Comparison of ENCODE assay signal across 8 cellular contexts in genomic region chr2:73176205-73176880, GRCh38. TPM values are rescaled to one million over a fixed set of nuclear protein-coding genes. Genes with fewer than 3 reads are reported as not detected.
A peak's percentile ranks its signal among the peaks of the same experiment; 100 is the strongest.
DNase-seq lines count a peak whose midpoint lies in the region; ATAC-seq, FAIRE-seq and TF ChIP-seq lines count a peak whose summit lies in the region.

No MANE protein-coding gene starts in this region.

- peak overlapping the region; percentile 99 for H3K4me2 ChIP-seq in BLaER1
- H3K4me2 ChIP-seq in K562 (ENCODE audit: insufficient read depth, low read length) = peak overlapping the region; percentile 71; the same call in 1 of the 2 replicates
- H3K4me2 ChIP-seq in HepG2 (ENCODE audit: low read depth, low read length) = peak overlapping the region; percentile 86

- H3K4me1 ChIP-seq in BLaER1 (peaks cover 27% of the 10 kb centered on the region), HUES64 (ENCODE audit: insufficient read depth, low read length) (peaks cover 11% of the 10 kb centered on the region), K562 (replicated peaks in 1 of 2; ENCODE audit: control insufficient read depth in 2 of 2, insufficient read depth in 2 of 2, low read length in 2 of 2) (peaks cover 11 to 29% of the 10 kb centered on the region in 2 experiments; a peak in 4 of 5 replicates), HepG2 (ENCODE audit: insufficient read depth, low read length) (peaks cover 48% of the 10 kb centered on the region), thyroid gland (peaks cover 17 to 27% of the 10 kb centered on the region in 2 donors)

- H3K9me3 ChIP-seq in BLaER1 (no peaks in the 10 kb centered on the region), HUES64 (ENCODE audit: insufficient read depth, low read depth, low read length) (no peaks in the 10 kb centered on the region), K562 (replicated peaks; ENCODE audit: control insufficient read depth, insufficient read depth, low read depth, low read length) (no peaks in the 10 kb centered on the region), HepG2 (ENCODE audit: low read length) (no peaks in the 10 kb centered on the region), thyroid gland (no peaks in the 10 kb centered on the region)

- H3K36me3 ChIP-seq in BLaER1 = no peaks in the 10 kb centered on the region
- H3K36me3 ChIP-seq in HUES64 (ENCODE audit: insufficient read depth, low read length) = no peaks in the 10 kb centered on the region
- H3K36me3 ChIP-seq in K562 (ENCODE audit: control insufficient read depth, insufficient read depth, low read length) = no peaks in the 10 kb centered on the region
- no peaks in the 10 kb centered on the region for H3K36me3 ChIP-seq in HepG2 (replicated peaks in 1 of 2; ENCODE audit: control insufficient read depth in 1 of 2, insufficient read depth in 2 of 2, low read length in 2 of 2)
- no peaks in the 10 kb centered on the region for H3K36me3 ChIP-seq in thyroid gland

- H3K9ac ChIP-seq in BLaER1 = peak overlapping the region; percentile 66
- no peak overlapping the region for H3K9ac ChIP-seq in HUES64 (ENCODE audit: low read depth, low read length)
- H3K9ac ChIP-seq in K562 (ENCODE audit: insufficient read depth in 1 of 2, low read depth in 2 of 2, low read length in 2 of 2) = peak overlapping the region; percentile 35 to 87; a peak in 3 of 4 replicates
- H3K9ac ChIP-seq in HepG2 (ENCODE audit: insufficient read depth, low read depth, low read length) = peak overlapping the region; percentile 9; the same call in 1 of the 2 replicates

- TF ChIP-seq CTCF in K562 (IDR thresholded peaks at IDR 0.05 in 2 of 3, conservative IDR thresholded peaks at IDR 0.05 in 1 of 3; ENCODE audit: insufficient read depth in 2 of 3, low read depth in 1 of 3, low read length in 3 of 3) = no peak
- peak; percentile 32 for TF ChIP-seq CTCF in HepG2 (CRISPR knock-in tag; IDR thresholded peaks at IDR 0.05)
- no peak for TF ChIP-seq CTCF in thyroid gland (IDR thresholded peaks at IDR 0.05)

- intact Hi-C loops in K562 (cut with micrococcal nuclease) = loop anchor here (2.0 to 5.0 kb wide), 4 partner anchors 81 to 404 kb away; no protein-coding TSS in a partner anchor
- intact Hi-C loops in HepG2 (cut with micrococcal nuclease; ENCODE audit: unreplicated experiment) = loop anchor here (5.0 kb wide), 2 partner anchors 86 to 184 kb away; no protein-coding TSS in a partner anchor
- intact Hi-C loops in thyroid gland (cut with DNase I) = loop anchor here (5.0 to 10.0 kb wide), 2 partner anchors 94 to 282 kb away; no protein-coding TSS in a partner anchor

- H4K20me1 ChIP-seq in BLaER1 = no peaks in the 10 kb centered on the region
- H4K20me1 ChIP-seq in K562 (replicated peaks; ENCODE audit: control insufficient read depth, insufficient read depth, low read length) = no peaks in the 10 kb centered on the region
- H4K20me1 ChIP-seq in HepG2 (ENCODE audit: insufficient read depth, low read length) = no peaks in the 10 kb centered on the region

- H3K79me2 ChIP-seq in K562 (ENCODE audit: control insufficient read depth, insufficient read depth, low read length) (no peaks in the 10 kb centered on the region), HepG2 (ENCODE audit: insufficient read depth, low read length) (no peaks in the 10 kb centered on the region)

- TF ChIP-seq RAD21 in K562 (CRISPR knock-in tag; conservative IDR thresholded peaks at IDR 0.05 in 1 of 2, IDR thresholded peaks at IDR 0.05 in 1 of 2) = no peak
- TF ChIP-seq RAD21 in HepG2 (CRISPR knock-in tag; IDR thresholded peaks at IDR 0.05) = no peak

- H3K9me1 ChIP-seq in K562 (ENCODE audit: control insufficient read depth, insufficient read depth, low read length) = no peaks in the 10 kb centered on the region

- H3K27ac ChIP-seq in BLaER1 (peak overlapping the region; percentile 53; the same call in 1 of the 2 replicates), HUES64 (ENCODE audit: low read depth, low read length) (no peak overlapping the region), K562 (ENCODE audit: extremely low read depth, low read depth, low read length) (no peak overlapping the region), HepG2 (ENCODE audit: extremely low read length, insufficient read depth, low read length) (no peak overlapping the region), thyroid gland (peak overlapping the region in 2 of 3 donors; percentile 72 to 76)

- BruUV-seq in K562 (replicated peaks; lab: Mats Ljungman, UMichigan) (no TSS peak), HepG2 (replicated peaks; lab: Mats Ljungman, UMichigan) (no TSS peak)

- no peak for FAIRE-seq in K562 (lab: Jason Lieb, UNC)
- FAIRE-seq in HepG2 (lab: Jason Lieb, UNC) = no peak
- no peak for FAIRE-seq in GM12892 (lab: Jason Lieb, UNC)

- DNase-seq in K562 (ENCODE audit: extremely low read depth in 1 of 4, low spot score in 3 of 4) = peak in 2 of 4 experiments; percentile 29 to 36
- DNase-seq in HepG2 (ENCODE audit: low spot score) = peak; percentile 47
- peak; percentile 41 to 48 for DNase-seq in thyroid gland
- DNase-seq in GM12892 (ENCODE audit: insufficient read length) = no peak
- DNase-seq in NCI-H446 treated with DMSO at 0.1 percent for 48 hours (lab: John Stamatoyannopoulos, UW) = no peak

- H3K27me3 ChIP-seq in BLaER1 = peaks cover 37% of the 10 kb centered on the region
- peaks cover 80% of the 10 kb centered on the region for H3K27me3 ChIP-seq in HUES64 (ENCODE audit: insufficient read depth, low read length)
- peaks cover 3 to 35% of the 10 kb centered on the region in 2 experiments; a peak in 3 of 5 replicates for H3K27me3 ChIP-seq in K562 (ENCODE audit: control insufficient read depth in 2 of 2, insufficient read depth in 2 of 2, low read length in 2 of 2)
- H3K27me3 ChIP-seq in HepG2 (ENCODE audit: control insufficient read depth in 1 of 2, insufficient read depth in 2 of 2, low read length in 2 of 2) = peaks cover 8 to 61% of the 10 kb centered on the region in 2 experiments
- H3K27me3 ChIP-seq in thyroid gland = no peaks in the 10 kb centered on the region

- no peak for ATAC-seq in K562
- ATAC-seq in HepG2 = peak; percentile 50
- ATAC-seq in GM21360 (IDR thresholded peaks at IDR 0.05; ENCODE audit: unreplicated experiment) = no peak

- CTCF ChIA-PET in K562 (lab: Yijun Ruan, JAX; ENCODE audit: low intra/inter-chr PET ratio) = interaction anchor here (0.6 to 4.1 kb wide), 8 partner anchors 32 to 408 kb away, joined by 3 to 56 read pairs (median 6); no protein-coding TSS in a partner anchor
- CTCF ChIA-PET in HepG2 (lab: Yijun Ruan, JAX; ENCODE audit: low intra/inter-chr PET ratio, low total read pairs) = interaction anchor here (0.7 to 4.0 kb wide), 9 partner anchors 13 to 289 kb away, joined by 3 to 74 read pairs (median 8); partner anchors contain the start of genes SMYD5 and SPR

- POLR2A ChIA-PET in K562 (lab: Yijun Ruan, JAX) = no interaction called here
- POLR2A ChIA-PET in HepG2 (lab: Yijun Ruan, JAX) = interaction anchor here (1.0 to 2.6 kb wide), 9 partner anchors 11 to 283 kb away, joined by 5 to 43 read pairs (median 7); partner anchors contain the start of genes CCT7, PRADC1, SFXN5 and SMYD5

- TF ChIP-seq POLR2A in K562 (conservative IDR thresholded peaks at IDR 0.05) (no peak), HepG2 (IDR thresholded peaks at IDR 0.05; ENCODE audit: insufficient read depth in 1 of 2, low read depth in 2 of 2, low read length in 2 of 2) (no peak), thyroid gland (IDR thresholded peaks at IDR 0.05) (no peak), GM12892 (IDR thresholded peaks at IDR 0.05; ENCODE audit: low read depth, low read length) (no peak)

- 2% methylated on average over 31 of the region's 31 CpGs for WGBS in HUES64
- WGBS in K562 (ENCODE audit: insufficient coverage, low coverage, missing lambda C conversion rate) = 46% methylated on average over 27 of the region's 31 CpGs
- WGBS in HepG2 (ENCODE audit: low lambda C conversion rate) = 11% methylated on average over 26 of the region's 31 CpGs
- WGBS in thyroid gland, 2 donors = 7 to 11% methylated on average over 13 to 20 of the region's 31 CpGs

- peak overlapping the region; percentile 86 for H2AFZ ChIP-seq in K562 (ENCODE audit: low read depth, low read length)
- H2AFZ ChIP-seq in HepG2 (ENCODE audit: low read length) = no peak overlapping the region

- TF ChIP-seq EP300 in K562 (IDR thresholded peaks at IDR 0.05; ENCODE audit: low read length) (no peak), HepG2 (IDR thresholded peaks at IDR 0.05; ENCODE audit: low read depth in 2 of 2, low read length in 2 of 2) (no peak), HepG2 (CRISPR knock-in tag; IDR thresholded peaks at IDR 0.05; ENCODE audit: borderline replicate concordance) (no peak)

- in situ Hi-C loops in K562 (cut with MboI) = no loop called here
- in situ Hi-C loops in HepG2 (cut with HindIII; ENCODE audit: extremely low pct_ligation_motif_present, low pct_unique_long_range_greater_than_20kb) = loop anchor here (5.0 kb wide), 2 partner anchors 36 to 284 kb away; partner anchors contain the start of gene SMYD5

- H3K4me3 ChIP-seq in BLaER1 = peak overlapping the region; percentile 70
- peak overlapping the region; percentile 57 for H3K4me3 ChIP-seq in HUES64 (ENCODE audit: low read length)
- H3K4me3 ChIP-seq in K562 = no peak overlapping the region
- H3K4me3 ChIP-seq in HepG2 (replicated peaks in 1 of 3; ENCODE audit: insufficient read depth in 1 of 3, low read depth in 2 of 3, low read length in 3 of 3) = peak overlapping the region; percentile 57 to 77 (median 59)
- peak overlapping the region in 2 of 3 donors; percentile 11 to 48 for H3K4me3 ChIP-seq in thyroid gland (replicated peaks in 1 of 3)

RNA-seq across cellular contexts. Expression of gene NOTO, which starts 26.0 kb away (rescaled TPM):
- 0.05 TPM for polyA plus RNA-seq in HUES64 (2013, experiment 1 of 2)
- polyA plus RNA-seq in HUES64 (2013, experiment 2 of 2) = 0.19 TPM
- not detected in 2 replicates for total RNA-seq in K562 (2011; cell fraction: chromatin; rRNA removed; ENCODE audit: low replicate concordance)
- total RNA-seq in K562 (2011; cell fraction: nucleolus; rRNA removed) = not detected in 2 replicates
- not detected in 2 replicates for total RNA-seq in K562 (2011; cell fraction: nucleoplasm; rRNA removed)
- not detected in 2 replicates for total RNA-seq in K562 (2014; rRNA removed)
- not detected in 2 replicates for total RNA-seq in K562 (2014; rRNA removed; fragmentation: Illumina TruSeq; extraction: Trizol)
- not detected in 2 replicates for total RNA-seq in K562 (2015; rRNA removed; fragmentation: Illumina TruSeq; extraction: Trizol)
- not detected in 2 replicates for total RNA-seq in K562 (2021)
- polyA plus RNA-seq in K562 (2011; rRNA removed) = not detected in 2 replicates
- polyA plus RNA-seq in K562 (2011; cell fraction: cytosol; rRNA removed) = not detected in 2 replicates
- not detected in 2 replicates for polyA plus RNA-seq in K562 (2011; cell fraction: nucleus; rRNA removed)
- polyA plus RNA-seq in K562 (2012) = not detected in 2 replicates
- not detected in 2 replicates for polyA plus RNA-seq in K562 (2014; fragmentation: Illumina TruSeq; extraction: Trizol)
- polyA plus RNA-seq in K562 (2014; fragmentation: Nextera tagmentation; extraction: Ambion mirVana) = not detected
- not detected in 2 replicates for polyA plus RNA-seq in K562 (2014; rRNA removed)
- polyA minus RNA-seq in K562 (2011; rRNA and poly(A)+ RNA removed) = not detected in 2 replicates
- not detected in 2 replicates for polyA minus RNA-seq in K562 (2011; cell fraction: cytosol; rRNA and poly(A)+ RNA removed)
- not detected in 2 replicates for polyA minus RNA-seq in K562 (2011; cell fraction: nucleus; rRNA and poly(A)+ RNA removed)
- total RNA-seq in HepG2 (2016; rRNA removed; fragmentation: Illumina TruSeq; extraction: Trizol) = not detected in 2 replicates
- total RNA-seq in HepG2 (2016; cell fraction: cytosol; rRNA removed; fragmentation: Illumina TruSeq; extraction: Trizol; ENCODE audit: low read depth) = not detected in 2 replicates
- not detected in 2 replicates for total RNA-seq in HepG2 (2016; cell fraction: insoluble cytoplasmic fraction; rRNA removed; fragmentation: Illumina TruSeq; extraction: Trizol)
- not detected in 2 replicates for total RNA-seq in HepG2 (2016; cell fraction: membrane; rRNA removed; fragmentation: Illumina TruSeq; extraction: Trizol)
- total RNA-seq in HepG2 (2016; cell fraction: nucleus; rRNA removed; fragmentation: Illumina TruSeq; extraction: Trizol) = not detected in 2 replicates
- not detected in 2 replicates for polyA plus RNA-seq in HepG2 (2011; rRNA removed)
- polyA plus RNA-seq in HepG2 (2011; cell fraction: cytosol; rRNA removed) = not detected in 2 replicates
- polyA plus RNA-seq in HepG2 (2011; cell fraction: nucleus; rRNA removed) = not detected in 2 replicates
- polyA plus RNA-seq in HepG2 (2012) = not detected in 2 replicates
- polyA plus RNA-seq in HepG2 (2016; cell fraction: cytosol; fragmentation: Illumina TruSeq; extraction: Trizol; ENCODE audit: low read depth) = not detected in 2 replicates
- polyA plus RNA-seq in HepG2 (2016; cell fraction: insoluble cytoplasmic fraction; fragmentation: Illumina TruSeq; extraction: Trizol; ENCODE audit: low read depth) = not detected in 2 replicates
- not detected in 2 replicates for polyA plus RNA-seq in HepG2 (2016; cell fraction: membrane; fragmentation: Illumina TruSeq; extraction: Trizol; ENCODE audit: low read depth)
- not detected in 2 replicates for polyA plus RNA-seq in HepG2 (2016; cell fraction: nucleus; fragmentation: Illumina TruSeq; extraction: Trizol; ENCODE audit: insufficient read depth, low read depth)
- not detected in 2 replicates for polyA minus RNA-seq in HepG2 (2011; rRNA and poly(A)+ RNA removed; ENCODE audit: low replicate concordance)
- polyA minus RNA-seq in HepG2 (2011; cell fraction: cytosol; rRNA and poly(A)+ RNA removed) = not detected in 2 replicates
- not detected in 2 replicates for polyA minus RNA-seq in HepG2 (2011; cell fraction: nucleus; rRNA and poly(A)+ RNA removed)
- not detected for total RNA-seq in thyroid gland
- polyA plus RNA-seq in GM12892 (2012; ENCODE audit: missing spikeins) = not detected

RNA-seq across cellular contexts. Expression of gene SMYD5, which starts 37.7 kb away (rescaled TPM):
- polyA plus RNA-seq in HUES64 (2013, experiment 1 of 2) = 38.5 TPM
- polyA plus RNA-seq in HUES64 (2013, experiment 2 of 2) = 32.6 TPM
- 42.1 and 110 TPM in 2 replicates for total RNA-seq in K562 (2011; cell fraction: chromatin; rRNA removed; ENCODE audit: low replicate concordance)
- total RNA-seq in K562 (2011; cell fraction: nucleolus; rRNA removed) = 65.9 and 71.5 TPM in 2 replicates
- 61.0 and 61.4 TPM in 2 replicates for total RNA-seq in K562 (2011; cell fraction: nucleoplasm; rRNA removed)
- 32.0 and 39.5 TPM in 2 replicates for total RNA-seq in K562 (2014; rRNA removed)
- 27.8 and 30.7 TPM in 2 replicates for total RNA-seq in K562 (2014; rRNA removed; fragmentation: Illumina TruSeq; extraction: Trizol)
- 34.7 and 37.2 TPM in 2 replicates for total RNA-seq in K562 (2015; rRNA removed; fragmentation: Illumina TruSeq; extraction: Trizol)
- total RNA-seq in K562 (2021) = 43.4 and 44.4 TPM in 2 replicates
- 32.8 and 46.7 TPM in 2 replicates for polyA plus RNA-seq in K562 (2011; rRNA removed)
- 31.4 and 48.2 TPM in 2 replicates for polyA plus RNA-seq in K562 (2011; cell fraction: cytosol; rRNA removed)
- 43.5 and 96.9 TPM in 2 replicates for polyA plus RNA-seq in K562 (2011; cell fraction: nucleus; rRNA removed)
- polyA plus RNA-seq in K562 (2012) = 30.6 and 31.1 TPM in 2 replicates
- 49.9 and 56.8 TPM in 2 replicates for polyA plus RNA-seq in K562 (2014; fragmentation: Illumina TruSeq; extraction: Trizol)
- 10 to 100 TPM; 11.4 to 20.8 TPM for polyA plus RNA-seq in K562 (2014; fragmentation: Nextera tagmentation; extraction: Ambion mirVana)
- 31.7 and 51.6 TPM in 2 replicates for polyA plus RNA-seq in K562 (2014; rRNA removed)
- polyA minus RNA-seq in K562 (2011; rRNA and poly(A)+ RNA removed) = 19.6 and 36.4 TPM in 2 replicates
- polyA minus RNA-seq in K562 (2011; cell fraction: cytosol; rRNA and poly(A)+ RNA removed) = 9.3 and 21.5 TPM in 2 replicates
- polyA minus RNA-seq in K562 (2011; cell fraction: nucleus; rRNA and poly(A)+ RNA removed) = 23.3 and 27.6 TPM in 2 replicates
- total RNA-seq in HepG2 (2016; rRNA removed; fragmentation: Illumina TruSeq; extraction: Trizol) = 70.4 and 70.6 TPM in 2 replicates
- total RNA-seq in HepG2 (2016; cell fraction: cytosol; rRNA removed; fragmentation: Illumina TruSeq; extraction: Trizol; ENCODE audit: low read depth) = 9.8 and 10.0 TPM in 2 replicates
- 60.2 and 71.8 TPM in 2 replicates for total RNA-seq in HepG2 (2016; cell fraction: insoluble cytoplasmic fraction; rRNA removed; fragmentation: Illumina TruSeq; extraction: Trizol)
- total RNA-seq in HepG2 (2016; cell fraction: membrane; rRNA removed; fragmentation: Illumina TruSeq; extraction: Trizol) = 27.7 and 31.2 TPM in 2 replicates
- total RNA-seq in HepG2 (2016; cell fraction: nucleus; rRNA removed; fragmentation: Illumina TruSeq; extraction: Trizol) = 60.7 and 66.5 TPM in 2 replicates
- polyA plus RNA-seq in HepG2 (2011; rRNA removed) = 55.8 and 62.2 TPM in 2 replicates
- polyA plus RNA-seq in HepG2 (2011; cell fraction: cytosol; rRNA removed) = 42.9 and 47.4 TPM in 2 replicates
- polyA plus RNA-seq in HepG2 (2011; cell fraction: nucleus; rRNA removed) = 96.0 and 102 TPM in 2 replicates
- polyA plus RNA-seq in HepG2 (2012) = 48.5 and 51.9 TPM in 2 replicates
- polyA plus RNA-seq in HepG2 (2016; cell fraction: cytosol; fragmentation: Illumina TruSeq; extraction: Trizol; ENCODE audit: low read depth) = 8.0 TPM in 2 replicates
- 52.6 and 65.1 TPM in 2 replicates for polyA plus RNA-seq in HepG2 (2016; cell fraction: insoluble cytoplasmic fraction; fragmentation: Illumina TruSeq; extraction: Trizol; ENCODE audit: low read depth)
- 20.7 and 22.3 TPM in 2 replicates for polyA plus RNA-seq in HepG2 (2016; cell fraction: membrane; fragmentation: Illumina TruSeq; extraction: Trizol; ENCODE audit: low read depth)
- 82.3 and 84.7 TPM in 2 replicates for polyA plus RNA-seq in HepG2 (2016; cell fraction: nucleus; fragmentation: Illumina TruSeq; extraction: Trizol; ENCODE audit: insufficient read depth, low read depth)
- 57.7 and 119 TPM in 2 replicates for polyA minus RNA-seq in HepG2 (2011; rRNA and poly(A)+ RNA removed; ENCODE audit: low replicate concordance)
- polyA minus RNA-seq in HepG2 (2011; cell fraction: cytosol; rRNA and poly(A)+ RNA removed) = 18.6 and 21.6 TPM in 2 replicates
- polyA minus RNA-seq in HepG2 (2011; cell fraction: nucleus; rRNA and poly(A)+ RNA removed) = 78.0 and 87.9 TPM in 2 replicates
- 10 to 100 TPM; 14.4 to 18.1 (median 16.2) TPM for total RNA-seq in thyroid gland
- 26.9 TPM for polyA plus RNA-seq in GM12892 (2012; ENCODE audit: missing spikeins)

RNA-seq across cellular contexts. Expression of gene PRADC1, which starts 56.7 kb away (rescaled TPM):
- polyA plus RNA-seq in HUES64 (2013, experiment 1 of 2) = 8.6 TPM
- polyA plus RNA-seq in HUES64 (2013, experiment 2 of 2) = 8.6 TPM
- total RNA-seq in K562 (2011; cell fraction: chromatin; rRNA removed; ENCODE audit: low replicate concordance) = 11.4 and 34.2 TPM in 2 replicates
- 47.5 and 50.4 TPM in 2 replicates for total RNA-seq in K562 (2011; cell fraction: nucleolus; rRNA removed)
- total RNA-seq in K562 (2011; cell fraction: nucleoplasm; rRNA removed) = 38.3 and 45.1 TPM in 2 replicates
- total RNA-seq in K562 (2014; rRNA removed) (43.1 and 47.4 TPM in 2 replicates), K562 (2014; rRNA removed; fragmentation: Illumina TruSeq; extraction: Trizol) (26.1 and 32.9 TPM in 2 replicates), K562 (2015; rRNA removed; fragmentation: Illumina TruSeq; extraction: Trizol) (33.8 and 33.9 TPM in 2 replicates), K562 (2021) (36.3 and 41.2 TPM in 2 replicates), HepG2 (2016; rRNA removed; fragmentation: Illumina TruSeq; extraction: Trizol) (30.0 and 37.2 TPM in 2 replicates), thyroid gland (10 to 100 TPM; 14.3 to 65.2 (median 33.2) TPM)
- polyA plus RNA-seq in K562 (2011; rRNA removed) (23.3 and 34.2 TPM in 2 replicates), K562 (2014; fragmentation: Illumina TruSeq; extraction: Trizol) (36.1 and 38.5 TPM in 2 replicates), K562 (2014; fragmentation: Nextera tagmentation; extraction: Ambion mirVana) (10 to 100 TPM in 1 of 2 experiments, 1 to 10 TPM in 1; 7.3 to 10.7 TPM), K562 (2014; rRNA removed) (40.9 and 43.1 TPM in 2 replicates), HepG2 (2011; rRNA removed) (11.6 and 12.1 TPM in 2 replicates)
- 27.5 and 84.8 TPM in 2 replicates for polyA plus RNA-seq in K562 (2011; cell fraction: cytosol; rRNA removed)
- 13.6 and 23.0 TPM in 2 replicates for polyA plus RNA-seq in K562 (2011; cell fraction: nucleus; rRNA removed)
- 34.4 and 39.4 TPM in 2 replicates for polyA plus RNA-seq in K562 (2012)
- polyA minus RNA-seq in K562 (2011; rRNA and poly(A)+ RNA removed) = 9.2 and 20.3 TPM in 2 replicates
- 9.3 and 18.8 TPM in 2 replicates for polyA minus RNA-seq in K562 (2011; cell fraction: cytosol; rRNA and poly(A)+ RNA removed)
- 6.7 and 7.3 TPM in 2 replicates for polyA minus RNA-seq in K562 (2011; cell fraction: nucleus; rRNA and poly(A)+ RNA removed)
- 141 and 145 TPM in 2 replicates for total RNA-seq in HepG2 (2016; cell fraction: cytosol; rRNA removed; fragmentation: Illumina TruSeq; extraction: Trizol; ENCODE audit: low read depth)
- total RNA-seq in HepG2 (2016; cell fraction: insoluble cytoplasmic fraction; rRNA removed; fragmentation: Illumina TruSeq; extraction: Trizol) = 25.4 and 37.6 TPM in 2 replicates
- 112 and 121 TPM in 2 replicates for total RNA-seq in HepG2 (2016; cell fraction: membrane; rRNA removed; fragmentation: Illumina TruSeq; extraction: Trizol)
- 16.8 TPM in 2 replicates for total RNA-seq in HepG2 (2016; cell fraction: nucleus; rRNA removed; fragmentation: Illumina TruSeq; extraction: Trizol)
- 10.0 and 15.9 TPM in 2 replicates for polyA plus RNA-seq in HepG2 (2011; cell fraction: cytosol; rRNA removed)
- 4.1 and 7.0 TPM in 2 replicates for polyA plus RNA-seq in HepG2 (2011; cell fraction: nucleus; rRNA removed)
- 5.7 and 8.8 TPM in 2 replicates for polyA plus RNA-seq in HepG2 (2012)
- 152 and 157 TPM in 2 replicates for polyA plus RNA-seq in HepG2 (2016; cell fraction: cytosol; fragmentation: Illumina TruSeq; extraction: Trizol; ENCODE audit: low read depth)
- polyA plus RNA-seq in HepG2 (2016; cell fraction: insoluble cytoplasmic fraction; fragmentation: Illumina TruSeq; extraction: Trizol; ENCODE audit: low read depth) = 23.1 and 23.9 TPM in 2 replicates
- polyA plus RNA-seq in HepG2 (2016; cell fraction: membrane; fragmentation: Illumina TruSeq; extraction: Trizol; ENCODE audit: low read depth) = 103 and 106 TPM in 2 replicates
- 23.7 and 26.7 TPM in 2 replicates for polyA plus RNA-seq in HepG2 (2016; cell fraction: nucleus; fragmentation: Illumina TruSeq; extraction: Trizol; ENCODE audit: insufficient read depth, low read depth)
- 19.5 and 55.8 TPM in 2 replicates for polyA minus RNA-seq in HepG2 (2011; rRNA and poly(A)+ RNA removed; ENCODE audit: low replicate concordance)
- polyA minus RNA-seq in HepG2 (2011; cell fraction: cytosol; rRNA and poly(A)+ RNA removed) = 2.7 and 5.5 TPM in 2 replicates
- polyA minus RNA-seq in HepG2 (2011; cell fraction: nucleus; rRNA and poly(A)+ RNA removed) = 2.2 and 3.3 TPM in 2 replicates
- polyA plus RNA-seq in GM12892 (2012; ENCODE audit: missing spikeins) = 9.5 TPM

RNA-seq across cellular contexts. Expression of gene CCT7, which starts 57.8 kb away (rescaled TPM):
- 267 TPM for polyA plus RNA-seq in HUES64 (2013, experiment 1 of 2)
- polyA plus RNA-seq in HUES64 (2013, experiment 2 of 2) = 253 TPM
- 147 and 196 TPM in 2 replicates for total RNA-seq in K562 (2011; cell fraction: chromatin; rRNA removed; ENCODE audit: low replicate concordance)
- total RNA-seq in K562 (2011; cell fraction: nucleolus; rRNA removed) = 171 and 174 TPM in 2 replicates
- 140 and 154 TPM in 2 replicates for total RNA-seq in K562 (2011; cell fraction: nucleoplasm; rRNA removed)
- 638 and 695 TPM in 2 replicates for total RNA-seq in K562 (2014; rRNA removed)
- 579 and 592 TPM in 2 replicates for total RNA-seq in K562 (2014; rRNA removed; fragmentation: Illumina TruSeq; extraction: Trizol)
- total RNA-seq in K562 (2015; rRNA removed; fragmentation: Illumina TruSeq; extraction: Trizol) = 599 and 679 TPM in 2 replicates
- total RNA-seq in K562 (2021) = 647 and 659 TPM in 2 replicates
- polyA plus RNA-seq in K562 (2011; rRNA removed) = 366 and 847 TPM in 2 replicates
- 404 and 796 TPM in 2 replicates for polyA plus RNA-seq in K562 (2011; cell fraction: cytosol; rRNA removed)
- polyA plus RNA-seq in K562 (2011; cell fraction: nucleus; rRNA removed) = 126 and 224 TPM in 2 replicates
- polyA plus RNA-seq in K562 (2012) = 329 and 1,243 TPM in 2 replicates
- polyA plus RNA-seq in K562 (2014; fragmentation: Illumina TruSeq; extraction: Trizol) = 833 and 856 TPM in 2 replicates
- 100 to 1,000 TPM; 326 to 587 TPM for polyA plus RNA-seq in K562 (2014; fragmentation: Nextera tagmentation; extraction: Ambion mirVana)
- 625 and 697 TPM in 2 replicates for polyA plus RNA-seq in K562 (2014; rRNA removed)
- polyA minus RNA-seq in K562 (2011; rRNA and poly(A)+ RNA removed) = 536 and 870 TPM in 2 replicates
- polyA minus RNA-seq in K562 (2011; cell fraction: cytosol; rRNA and poly(A)+ RNA removed) = 230 and 274 TPM in 2 replicates
- polyA minus RNA-seq in K562 (2011; cell fraction: nucleus; rRNA and poly(A)+ RNA removed) = 90.9 and 94.3 TPM in 2 replicates
- total RNA-seq in HepG2 (2016; rRNA removed; fragmentation: Illumina TruSeq; extraction: Trizol) = 517 and 689 TPM in 2 replicates
- 83.8 and 91.7 TPM in 2 replicates for total RNA-seq in HepG2 (2016; cell fraction: cytosol; rRNA removed; fragmentation: Illumina TruSeq; extraction: Trizol; ENCODE audit: low read depth)
- total RNA-seq in HepG2 (2016; cell fraction: insoluble cytoplasmic fraction; rRNA removed; fragmentation: Illumina TruSeq; extraction: Trizol) = 525 and 715 TPM in 2 replicates
- total RNA-seq in HepG2 (2016; cell fraction: membrane; rRNA removed; fragmentation: Illumina TruSeq; extraction: Trizol) = 114 and 115 TPM in 2 replicates
- total RNA-seq in HepG2 (2016; cell fraction: nucleus; rRNA removed; fragmentation: Illumina TruSeq; extraction: Trizol) = 196 and 212 TPM in 2 replicates
- polyA plus RNA-seq in HepG2 (2011; rRNA removed) = 326 and 347 TPM in 2 replicates
- 421 and 439 TPM in 2 replicates for polyA plus RNA-seq in HepG2 (2011; cell fraction: cytosol; rRNA removed)
- polyA plus RNA-seq in HepG2 (2011; cell fraction: nucleus; rRNA removed) = 113 and 132 TPM in 2 replicates
- polyA plus RNA-seq in HepG2 (2012) = 497 and 591 TPM in 2 replicates
- polyA plus RNA-seq in HepG2 (2016; cell fraction: cytosol; fragmentation: Illumina TruSeq; extraction: Trizol; ENCODE audit: low read depth) = 60.5 and 62.9 TPM in 2 replicates
- 605 and 611 TPM in 2 replicates for polyA plus RNA-seq in HepG2 (2016; cell fraction: insoluble cytoplasmic fraction; fragmentation: Illumina TruSeq; extraction: Trizol; ENCODE audit: low read depth)
- 71.6 and 78.2 TPM in 2 replicates for polyA plus RNA-seq in HepG2 (2016; cell fraction: membrane; fragmentation: Illumina TruSeq; extraction: Trizol; ENCODE audit: low read depth)
- 207 and 227 TPM in 2 replicates for polyA plus RNA-seq in HepG2 (2016; cell fraction: nucleus; fragmentation: Illumina TruSeq; extraction: Trizol; ENCODE audit: insufficient read depth, low read depth)
- polyA minus RNA-seq in HepG2 (2011; rRNA and poly(A)+ RNA removed; ENCODE audit: low replicate concordance) = 594 and 852 TPM in 2 replicates
- polyA minus RNA-seq in HepG2 (2011; cell fraction: cytosol; rRNA and poly(A)+ RNA removed) = 197 and 217 TPM in 2 replicates
- polyA minus RNA-seq in HepG2 (2011; cell fraction: nucleus; rRNA and poly(A)+ RNA removed) = 138 and 184 TPM in 2 replicates
- 100 to 1,000 TPM; 160 to 205 (median 189) TPM for total RNA-seq in thyroid gland
- 400 TPM for polyA plus RNA-seq in GM12892 (2012; ENCODE audit: missing spikeins)

Comparison
In these comparisons a context has a peak if more than half of its experiments do, and no peak if none do; other contexts are left out.
1. H3K27ac ChIP-seq: peak in BLaER1 (single experiment) and thyroid gland (2 of 3); none in HUES64 (single experiment), K562 (single experiment) and HepG2 (single experiment).
2. DNase-seq: peak in HepG2 (single experiment) and thyroid gland (2 of 2); none in GM12892 (single experiment) and NCI-H446 treated with DMSO at 0.1 percent for 48 hours (single experiment).
3. Peak in every context shown above with its lines, with median percentiles within 50 percentile points of each other: H3K4me2 ChIP-seq.